In genomic region chr20:43926691-43927090, GRCh38 we compare ENCODE assay signal across 16 cellular contexts.
"Had no signal": no experiment of that assay in that cellular context is flagged by ENCODE, and none has a peak within 500 bp of the region (broad histone marks: within the 10 kb centered on the region; RNA-seq: fewer than 3 reads in every experiment).

No MANE protein-coding gene starts in this region.

- H3K27ac ChIP-seq: left ventricle myocardium inferior, skin epidermis had no signal

- H3K9me3 ChIP-seq: left ventricle myocardium inferior had no signal

- H3K4me3 ChIP-seq: left ventricle myocardium inferior, skin epidermis had no signal

- H3K9me3 Mint-ChIP-seq: activated naive CD4-positive, alpha-beta T cell treated with anti-CD3 and anti-CD28 coated beads, Interleukin-2, amount 50 U/mL, for 72 hours; memory B cell; nephron progenitor cell; stimulated activated naive B cell treated with anti-CD40 and anti-IgM and Interleukin-4, amounts not matched to agents 10 μg/mL and 1 μg/mL and 100 μg/mL, for 72 hours had no signal

- H3K36me3 Mint-ChIP-seq: activated naive CD4-positive, alpha-beta T cell treated with anti-CD3 and anti-CD28 coated beads, Interleukin-2, amount 50 U/mL, for 72 hours; memory B cell; stimulated activated naive B cell treated with anti-CD40 and anti-IgM and Interleukin-4, amounts not matched to agents 10 μg/mL and 1 μg/mL and 100 μg/mL, for 72 hours had no signal

- DNase-seq: activated CD4-positive, alpha-beta T cell treated with anti-CD3 and anti-CD28 coated beads, Interleukin-2, amount 50 U/mL, for 48 hours; cortex of kidney; effector CD8-positive, alpha-beta T cell; foreskin fibroblast; hippocampal formation; left ventricle myocardium inferior; nephron progenitor cell; occipital lobe; right cardiac atrium; stimulated activated CD4-positive, alpha-beta T cell treated with anti-CD3 and anti-CD28 coated beads, Interleukin-15, amount 100 ng/mL, for 24 hours; stimulated activated CD4-positive, alpha-beta T cell treated with anti-CD3 and anti-CD28 coated beads, Interleukin-4, amount 100 ng/mL, for 1 hour; stimulated activated naive B cell treated with anti-CD40 and anti-IgM and Interleukin-4, amounts not matched to agents 10 μg/mL and 1 μg/mL and 100 μg/mL, for 72 hours; trophoblast cell had no signal

- H3K4me3 Mint-ChIP-seq: memory B cell; nephron progenitor cell; stimulated activated naive B cell treated with anti-CD40 and anti-IgM and Interleukin-4, amounts not matched to agents 10 μg/mL and 1 μg/mL and 100 μg/mL, for 72 hours had no signal

- ATAC-seq: right cardiac atrium; stimulated activated naive B cell treated with anti-CD40 and anti-IgM and Interleukin-4, amounts not matched to agents 10 μg/mL and 1 μg/mL and 100 μg/mL, for 72 hours had no signal

- H3K27ac Mint-ChIP-seq: activated naive CD4-positive, alpha-beta T cell treated with anti-CD3 and anti-CD28 coated beads, Interleukin-2, amount 50 U/mL, for 72 hours; memory B cell; nephron progenitor cell; stimulated activated naive B cell treated with anti-CD40 and anti-IgM and Interleukin-4, amounts not matched to agents 10 μg/mL and 1 μg/mL and 100 μg/mL, for 72 hours had no signal

- H3K36me3 ChIP-seq: left ventricle myocardium inferior had no signal
